In the genomic region with DNA sequence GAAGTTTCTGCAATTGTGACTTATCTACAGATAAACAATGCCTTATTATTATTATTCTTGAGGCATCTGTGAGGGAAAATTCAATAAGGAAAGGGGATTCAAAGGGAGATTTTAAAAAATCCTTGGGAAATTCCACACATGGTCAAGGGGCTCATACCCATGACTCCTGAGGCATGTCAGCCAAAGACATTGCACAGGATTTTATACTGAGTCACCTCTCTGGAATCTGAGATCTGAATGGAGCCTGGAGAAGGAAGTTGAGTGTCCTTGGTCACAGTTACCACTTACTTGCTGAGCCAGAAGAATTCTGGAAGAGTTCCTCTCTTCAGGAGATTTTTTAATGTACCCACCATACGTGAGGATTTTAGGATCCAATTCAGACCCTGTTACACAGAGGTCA, we compare ENCODE assay signal across 1 cellular context.
TF ChIP-seq lines count a peak whose summit lies in the region.

No MANE protein-coding gene starts in this region.

TF ChIP-seq in GM23338, 12 proteins besides CTCF, POLR2A, EP300 and RAD21 (continued from another document):
- TF ChIP-seq JUNB (IDR thresholded peaks at IDR 0.05; ENCODE audit: unreplicated experiment) (no peak), EZH2 (IDR thresholded peaks at IDR 0.05; ENCODE audit: low read depth, unreplicated experiment) (no peak), NANOG (IDR thresholded peaks at IDR 0.05; ENCODE audit: borderline replicate concordance) (no peak), STAT1 (IDR thresholded peaks at IDR 0.05; ENCODE audit: unreplicated experiment) (no peak), POLR2AphosphoS5 (IDR thresholded peaks at IDR 0.05; ENCODE audit: low read depth) (no peak), ZNF114 (CRISPR knock-in tag; IDR thresholded peaks at IDR 0.05) (no peak)
- TF ChIP-seq, protein P1, sequence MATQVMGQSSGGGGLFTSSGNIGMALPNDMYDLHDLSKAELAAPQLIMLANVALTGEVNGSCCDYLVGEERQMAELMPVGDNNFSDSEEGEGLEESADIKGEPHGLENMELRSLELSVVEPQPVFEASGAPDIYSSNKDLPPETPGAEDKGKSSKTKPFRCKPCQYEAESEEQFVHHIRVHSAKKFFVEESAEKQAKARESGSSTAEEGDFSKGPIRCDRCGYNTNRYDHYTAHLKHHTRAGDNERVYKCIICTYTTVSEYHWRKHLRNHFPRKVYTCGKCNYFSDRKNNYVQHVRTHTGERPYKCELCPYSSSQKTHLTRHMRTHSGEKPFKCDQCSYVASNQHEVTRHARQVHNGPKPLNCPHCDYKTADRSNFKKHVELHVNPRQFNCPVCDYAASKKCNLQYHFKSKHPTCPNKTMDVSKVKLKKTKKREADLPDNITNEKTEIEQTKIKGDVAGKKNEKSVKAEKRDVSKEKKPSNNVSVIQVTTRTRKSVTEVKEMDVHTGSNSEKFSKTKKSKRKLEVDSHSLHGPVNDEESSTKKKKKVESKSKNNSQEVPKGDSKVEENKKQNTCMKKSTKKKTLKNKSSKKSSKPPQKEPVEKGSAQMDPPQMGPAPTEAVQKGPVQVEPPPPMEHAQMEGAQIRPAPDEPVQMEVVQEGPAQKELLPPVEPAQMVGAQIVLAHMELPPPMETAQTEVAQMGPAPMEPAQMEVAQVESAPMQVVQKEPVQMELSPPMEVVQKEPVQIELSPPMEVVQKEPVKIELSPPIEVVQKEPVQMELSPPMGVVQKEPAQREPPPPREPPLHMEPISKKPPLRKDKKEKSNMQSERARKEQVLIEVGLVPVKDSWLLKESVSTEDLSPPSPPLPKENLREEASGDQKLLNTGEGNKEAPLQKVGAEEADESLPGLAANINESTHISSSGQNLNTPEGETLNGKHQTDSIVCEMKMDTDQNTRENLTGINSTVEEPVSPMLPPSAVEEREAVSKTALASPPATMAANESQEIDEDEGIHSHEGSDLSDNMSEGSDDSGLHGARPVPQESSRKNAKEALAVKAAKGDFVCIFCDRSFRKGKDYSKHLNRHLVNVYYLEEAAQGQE (IDR thresholded peaks at IDR 0.05; ENCODE audit: unreplicated experiment) = no peak
- TF ChIP-seq, protein P2, sequence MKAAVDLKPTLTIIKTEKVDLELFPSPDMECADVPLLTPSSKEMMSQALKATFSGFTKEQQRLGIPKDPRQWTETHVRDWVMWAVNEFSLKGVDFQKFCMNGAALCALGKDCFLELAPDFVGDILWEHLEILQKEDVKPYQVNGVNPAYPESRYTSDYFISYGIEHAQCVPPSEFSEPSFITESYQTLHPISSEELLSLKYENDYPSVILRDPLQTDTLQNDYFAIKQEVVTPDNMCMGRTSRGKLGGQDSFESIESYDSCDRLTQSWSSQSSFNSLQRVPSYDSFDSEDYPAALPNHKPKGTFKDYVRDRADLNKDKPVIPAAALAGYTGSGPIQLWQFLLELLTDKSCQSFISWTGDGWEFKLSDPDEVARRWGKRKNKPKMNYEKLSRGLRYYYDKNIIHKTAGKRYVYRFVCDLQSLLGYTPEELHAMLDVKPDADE (IDR thresholded peaks at IDR 0.05) = no peak
